Comparison of ENCODE assay signal across 1 cellular context in the genomic region with DNA sequence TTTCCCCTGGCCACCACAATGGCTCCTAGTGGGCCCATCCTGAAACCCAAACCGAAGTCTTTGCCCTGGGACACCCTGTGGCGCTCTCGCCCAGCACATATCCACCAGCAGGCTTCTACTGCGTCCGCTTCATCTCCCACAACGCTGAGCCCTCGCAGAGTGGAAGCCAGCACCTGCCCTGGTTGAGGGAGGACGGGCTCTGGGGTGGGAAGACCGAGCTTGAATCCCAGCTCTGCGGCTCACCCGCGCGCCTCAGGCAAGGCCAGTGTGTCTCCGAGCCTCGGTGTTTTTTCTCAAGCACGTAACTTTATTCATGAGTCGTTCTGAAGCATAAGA.
TF ChIP-seq lines count a peak whose summit lies in the region.

No MANE protein-coding gene starts in this region.

TF ChIP-seq in HepG2, 621 proteins besides CTCF, POLR2A, EP300 and RAD21:
- TF ChIP-seq, protein P1, sequence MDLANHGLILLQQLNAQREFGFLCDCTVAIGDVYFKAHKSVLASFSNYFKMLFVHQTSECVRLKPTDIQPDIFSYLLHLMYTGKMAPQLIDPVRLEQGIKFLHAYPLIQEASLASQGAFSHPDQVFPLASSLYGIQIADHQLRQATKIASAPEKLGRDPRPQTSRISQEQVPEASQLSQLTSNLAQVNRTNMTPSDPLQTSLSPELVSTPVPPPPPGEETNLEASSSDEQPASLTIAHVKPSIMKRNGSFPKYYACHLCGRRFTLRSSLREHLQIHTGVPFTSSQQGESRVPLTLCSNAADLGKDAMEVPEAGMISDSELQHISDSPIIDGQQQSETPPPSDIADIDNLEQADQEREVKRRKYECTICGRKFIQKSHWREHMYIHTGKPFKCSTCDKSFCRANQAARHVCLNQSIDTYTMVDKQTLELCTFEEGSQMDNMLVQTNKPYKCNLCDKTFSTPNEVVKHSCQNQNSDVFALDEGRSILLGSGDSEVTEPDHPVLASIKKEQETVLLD (CRISPR knock-in tag; IDR thresholded peaks at IDR 0.05; ENCODE audit: low read depth) = no peak
- no peak for TF ChIP-seq ZNF546 (CRISPR knock-in tag; conservative IDR thresholded peaks at IDR 0.05)
